Comparison of ENCODE assay signal across 1 cellular context in the genomic region with DNA sequence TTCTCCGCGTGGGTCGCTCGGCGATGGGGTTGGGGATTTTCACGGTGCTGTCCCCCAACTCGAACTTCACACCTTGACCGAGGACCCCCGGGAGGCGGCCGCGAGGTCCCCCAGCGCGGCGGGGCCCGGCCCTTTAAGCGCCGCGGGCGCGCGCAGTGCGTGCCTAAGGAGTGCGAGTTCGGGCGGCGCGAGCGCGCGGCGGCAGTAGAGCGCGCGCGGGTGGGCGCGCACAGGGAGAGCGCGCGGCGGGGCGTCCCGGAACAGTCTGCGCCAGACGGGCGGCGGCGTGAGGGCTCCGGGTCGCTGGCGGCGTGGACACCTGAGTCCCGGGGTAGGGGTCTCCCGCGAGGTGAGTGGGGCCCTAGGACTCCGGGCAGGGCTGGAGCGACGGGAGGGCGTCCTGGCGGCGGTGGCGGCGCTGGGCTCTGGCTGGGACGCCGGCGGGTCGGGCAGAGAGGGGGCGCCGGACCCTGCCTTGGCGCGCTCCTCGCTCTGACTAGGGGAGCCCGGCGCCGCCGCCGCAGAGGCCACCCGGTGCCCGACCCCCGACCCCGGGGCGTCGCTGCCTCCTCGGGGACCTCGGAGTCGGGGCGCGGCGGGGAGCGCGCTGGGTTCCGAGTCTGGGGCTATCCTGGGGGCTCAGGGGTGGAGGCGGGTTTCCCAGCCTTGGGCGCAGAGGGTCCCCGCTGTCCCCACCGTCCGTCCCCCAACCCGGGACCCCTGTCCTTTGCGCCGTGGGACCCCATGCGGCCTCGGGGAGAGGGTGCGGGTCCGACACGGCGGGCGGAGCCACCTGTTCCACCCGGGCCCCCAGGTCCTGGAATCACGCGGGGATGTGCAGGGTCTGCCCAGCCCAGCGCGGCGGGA.
A peak's percentile ranks its signal among the peaks of the same experiment; 100 is the strongest.
TF ChIP-seq lines count a peak whose summit lies in the region.

A gene with protein sequence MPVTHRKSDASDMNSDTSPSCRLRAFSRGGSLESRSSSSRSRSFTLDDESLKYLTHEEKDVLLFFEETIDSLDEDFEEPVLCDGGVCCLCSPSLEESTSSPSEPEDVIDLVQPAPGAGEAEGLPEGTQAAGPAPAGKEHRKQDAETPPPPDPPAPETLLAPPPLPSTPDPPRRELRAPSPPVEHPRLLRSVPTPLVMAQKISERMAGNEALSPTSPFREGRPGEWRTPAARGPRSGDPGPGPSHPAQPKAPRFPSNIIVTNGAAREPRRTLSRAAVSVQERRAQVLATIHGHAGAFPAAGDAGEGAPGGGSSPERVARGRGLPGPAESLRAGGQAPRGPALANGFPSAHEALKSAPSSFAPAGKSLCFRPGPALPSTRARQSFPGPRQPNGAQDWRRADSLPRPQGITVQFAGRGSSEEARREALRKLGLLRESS (plus strand): TSS at position 235 of the 867 bp plus-strand sequence. CDS start 28,722 bp downstream, outside the sequence.

TF ChIP-seq in HepG2, 621 proteins besides CTCF, POLR2A, EP300 and RAD21 (continued from another document and continues in another):
- TF ChIP-seq, protein P1, sequence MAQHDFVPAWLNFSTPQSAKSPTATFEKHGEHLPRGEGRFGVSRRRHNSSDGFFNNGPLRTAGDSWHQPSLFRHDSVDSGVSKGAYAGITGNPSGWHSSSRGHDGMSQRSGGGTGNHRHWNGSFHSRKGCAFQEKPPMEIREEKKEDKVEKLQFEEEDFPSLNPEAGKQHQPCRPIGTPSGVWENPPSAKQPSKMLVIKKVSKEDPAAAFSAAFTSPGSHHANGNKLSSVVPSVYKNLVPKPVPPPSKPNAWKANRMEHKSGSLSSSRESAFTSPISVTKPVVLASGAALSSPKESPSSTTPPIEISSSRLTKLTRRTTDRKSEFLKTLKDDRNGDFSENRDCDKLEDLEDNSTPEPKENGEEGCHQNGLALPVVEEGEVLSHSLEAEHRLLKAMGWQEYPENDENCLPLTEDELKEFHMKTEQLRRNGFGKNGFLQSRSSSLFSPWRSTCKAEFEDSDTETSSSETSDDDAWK (CRISPR knock-in tag; IDR thresholded peaks at IDR 0.05) = no peak
- TF ChIP-seq CBX5 (CRISPR knock-in tag; IDR thresholded peaks at IDR 0.05; ENCODE audit: borderline replicate concordance) (no peak), NCOA5 (CRISPR knock-in tag; IDR thresholded peaks at IDR 0.05) (no peak), ZNF776 (CRISPR knock-in tag; IDR thresholded peaks at IDR 0.05) (no peak), ZNF607 (CRISPR knock-in tag; IDR thresholded peaks at IDR 0.05; ENCODE audit: borderline replicate concordance) (no peak), SMC3 (IDR thresholded peaks at IDR 0.05; ENCODE audit: low read length) (no peak), PAF1 (CRISPR knock-in tag; IDR thresholded peaks at IDR 0.05) (no peak), KAT2B (IDR thresholded peaks at IDR 0.05; ENCODE audit: borderline replicate concordance, low read depth, low read length) (no peak), ZFX (CRISPR knock-in tag; IDR thresholded peaks at IDR 0.05; ENCODE audit: low read depth) (peak; percentile 39), ZNF557 (CRISPR knock-in tag; IDR thresholded peaks at IDR 0.05) (no peak), ZNF124 (CRISPR knock-in tag; IDR thresholded peaks at IDR 0.05) (no peak), CBX1 (IDR thresholded peaks at IDR 0.05; ENCODE audit: low read depth) (no peak), CREM (IDR thresholded peaks at IDR 0.05) (no peak), CREM (CRISPR knock-in tag; IDR thresholded peaks at IDR 0.05) (no peak), ZNF552 (CRISPR knock-in tag; IDR thresholded peaks at IDR 0.05; ENCODE audit: borderline replicate concordance) (no peak), DNMT3B (CRISPR knock-in tag; conservative IDR thresholded peaks at IDR 0.05) (no peak), MEF2D (CRISPR knock-in tag; IDR thresholded peaks at IDR 0.05) (no peak), SIX4 (CRISPR knock-in tag; IDR thresholded peaks at IDR 0.05) (no peak), KDM4B (CRISPR knock-in tag; IDR thresholded peaks at IDR 0.05) (no peak), ZNF530 (CRISPR knock-in tag; IDR thresholded peaks at IDR 0.05; ENCODE audit: low read depth) (no peak), HNRNPK (IDR thresholded peaks at IDR 0.05; ENCODE audit: low read depth, low read length, poor library complexity, severe bottlenecking) (no peak), FOXA1 (IDR thresholded peaks at IDR 0.05) (no peak), FOXA1 (CRISPR knock-in tag; IDR thresholded peaks at IDR 0.05) (no peak), ZNF264 (CRISPR knock-in tag; IDR thresholded peaks at IDR 0.05) (no peak), ZNF382 (CRISPR knock-in tag; IDR thresholded peaks at IDR 0.05; ENCODE audit: borderline replicate concordance) (no peak), RFX3 (CRISPR knock-in tag; IDR thresholded peaks at IDR 0.05) (no peak)
- TF ChIP-seq, protein P2, sequence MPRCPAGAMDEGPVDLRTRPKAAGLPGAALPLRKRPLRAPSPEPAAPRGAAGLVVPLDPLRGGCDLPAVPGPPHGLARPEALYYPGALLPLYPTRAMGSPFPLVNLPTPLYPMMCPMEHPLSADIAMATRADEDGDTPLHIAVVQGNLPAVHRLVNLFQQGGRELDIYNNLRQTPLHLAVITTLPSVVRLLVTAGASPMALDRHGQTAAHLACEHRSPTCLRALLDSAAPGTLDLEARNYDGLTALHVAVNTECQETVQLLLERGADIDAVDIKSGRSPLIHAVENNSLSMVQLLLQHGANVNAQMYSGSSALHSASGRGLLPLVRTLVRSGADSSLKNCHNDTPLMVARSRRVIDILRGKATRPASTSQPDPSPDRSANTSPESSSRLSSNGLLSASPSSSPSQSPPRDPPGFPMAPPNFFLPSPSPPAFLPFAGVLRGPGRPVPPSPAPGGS (CRISPR knock-in tag; IDR thresholded peaks at IDR 0.05) = peak; percentile 79; the same call in 1 of the 2 replicates
- TF ChIP-seq, protein P3, sequence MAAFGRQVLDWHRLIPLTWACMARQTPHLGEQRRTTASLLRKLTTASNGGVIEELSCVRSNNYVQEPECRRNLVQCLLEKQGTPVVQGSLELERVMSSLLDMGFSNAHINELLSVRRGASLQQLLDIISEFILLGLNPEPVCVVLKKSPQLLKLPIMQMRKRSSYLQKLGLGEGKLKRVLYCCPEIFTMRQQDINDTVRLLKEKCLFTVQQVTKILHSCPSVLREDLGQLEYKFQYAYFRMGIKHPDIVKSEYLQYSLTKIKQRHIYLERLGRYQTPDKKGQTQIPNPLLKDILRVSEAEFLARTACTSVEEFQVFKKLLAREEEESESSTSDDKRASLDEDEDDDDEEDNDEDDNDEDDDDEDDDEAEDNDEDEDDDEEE (CRISPR knock-in tag; IDR thresholded peaks at IDR 0.05) = no peak
- TF ChIP-seq, protein P4, sequence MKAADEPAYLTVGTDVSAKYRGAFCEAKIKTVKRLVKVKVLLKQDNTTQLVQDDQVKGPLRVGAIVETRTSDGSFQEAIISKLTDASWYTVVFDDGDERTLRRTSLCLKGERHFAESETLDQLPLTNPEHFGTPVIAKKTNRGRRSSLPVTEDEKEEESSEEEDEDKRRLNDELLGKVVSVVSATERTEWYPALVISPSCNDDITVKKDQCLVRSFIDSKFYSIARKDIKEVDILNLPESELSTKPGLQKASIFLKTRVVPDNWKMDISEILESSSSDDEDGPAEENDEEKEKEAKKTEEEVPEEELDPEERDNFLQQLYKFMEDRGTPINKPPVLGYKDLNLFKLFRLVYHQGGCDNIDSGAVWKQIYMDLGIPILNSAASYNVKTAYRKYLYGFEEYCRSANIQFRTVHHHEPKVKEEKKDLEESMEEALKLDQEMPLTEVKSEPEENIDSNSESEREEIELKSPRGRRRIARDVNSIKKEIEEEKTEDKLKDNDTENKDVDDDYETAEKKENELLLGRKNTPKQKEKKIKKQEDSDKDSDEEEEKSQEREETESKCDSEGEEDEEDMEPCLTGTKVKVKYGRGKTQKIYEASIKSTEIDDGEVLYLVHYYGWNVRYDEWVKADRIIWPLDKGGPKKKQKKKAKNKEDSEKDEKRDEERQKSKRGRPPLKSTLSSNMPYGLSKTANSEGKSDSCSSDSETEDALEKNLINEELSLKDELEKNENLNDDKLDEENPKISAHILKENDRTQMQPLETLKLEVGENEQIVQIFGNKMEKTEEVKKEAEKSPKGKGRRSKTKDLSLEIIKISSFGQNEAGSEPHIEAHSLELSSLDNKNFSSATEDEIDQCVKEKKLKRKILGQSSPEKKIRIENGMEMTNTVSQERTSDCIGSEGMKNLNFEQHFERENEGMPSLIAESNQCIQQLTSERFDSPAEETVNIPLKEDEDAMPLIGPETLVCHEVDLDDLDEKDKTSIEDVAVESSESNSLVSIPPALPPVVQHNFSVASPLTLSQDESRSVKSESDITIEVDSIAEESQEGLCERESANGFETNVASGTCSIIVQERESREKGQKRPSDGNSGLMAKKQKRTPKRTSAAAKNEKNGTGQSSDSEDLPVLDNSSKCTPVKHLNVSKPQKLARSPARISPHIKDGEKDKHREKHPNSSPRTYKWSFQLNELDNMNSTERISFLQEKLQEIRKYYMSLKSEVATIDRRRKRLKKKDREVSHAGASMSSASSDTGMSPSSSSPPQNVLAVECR (CRISPR knock-in tag; IDR thresholded peaks at IDR 0.05; ENCODE audit: borderline replicate concordance) = peak; percentile 74; the same call in 1 of the 2 replicates
- TF ChIP-seq, protein P5, sequence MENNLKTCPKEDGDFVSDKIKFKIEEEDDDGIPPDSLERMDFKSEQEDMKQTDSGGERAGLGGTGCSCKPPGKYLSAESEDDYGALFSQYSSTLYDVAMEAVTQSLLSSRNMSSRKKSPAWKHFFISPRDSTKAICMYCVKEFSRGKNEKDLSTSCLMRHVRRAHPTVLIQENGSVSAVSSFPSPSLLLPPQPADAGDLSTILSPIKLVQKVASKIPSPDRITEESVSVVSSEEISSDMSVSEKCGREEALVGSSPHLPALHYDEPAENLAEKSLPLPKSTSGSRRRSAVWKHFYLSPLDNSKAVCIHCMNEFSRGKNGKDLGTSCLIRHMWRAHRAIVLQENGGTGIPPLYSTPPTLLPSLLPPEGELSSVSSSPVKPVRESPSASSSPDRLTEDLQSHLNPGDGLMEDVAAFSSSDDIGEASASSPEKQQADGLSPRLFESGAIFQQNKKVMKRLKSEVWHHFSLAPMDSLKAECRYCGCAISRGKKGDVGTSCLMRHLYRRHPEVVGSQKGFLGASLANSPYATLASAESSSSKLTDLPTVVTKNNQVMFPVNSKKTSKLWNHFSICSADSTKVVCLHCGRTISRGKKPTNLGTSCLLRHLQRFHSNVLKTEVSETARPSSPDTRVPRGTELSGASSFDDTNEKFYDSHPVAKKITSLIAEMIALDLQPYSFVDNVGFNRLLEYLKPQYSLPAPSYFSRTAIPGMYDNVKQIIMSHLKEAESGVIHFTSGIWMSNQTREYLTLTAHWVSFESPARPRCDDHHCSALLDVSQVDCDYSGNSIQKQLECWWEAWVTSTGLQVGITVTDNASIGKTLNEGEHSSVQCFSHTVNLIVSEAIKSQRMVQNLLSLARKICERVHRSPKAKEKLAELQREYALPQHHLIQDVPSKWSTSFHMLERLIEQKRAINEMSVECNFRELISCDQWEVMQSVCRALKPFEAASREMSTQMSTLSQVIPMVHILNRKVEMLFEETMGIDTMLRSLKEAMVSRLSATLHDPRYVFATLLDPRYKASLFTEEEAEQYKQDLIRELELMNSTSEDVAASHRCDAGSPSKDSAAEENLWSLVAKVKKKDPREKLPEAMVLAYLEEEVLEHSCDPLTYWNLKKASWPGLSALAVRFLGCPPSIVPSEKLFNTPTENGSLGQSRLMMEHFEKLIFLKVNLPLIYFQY (CRISPR knock-in tag; IDR thresholded peaks at IDR 0.05; ENCODE audit: borderline replicate concordance) = peak; percentile 70; the same call in 1 of the 2 replicates
- TF ChIP-seq, protein P6, sequence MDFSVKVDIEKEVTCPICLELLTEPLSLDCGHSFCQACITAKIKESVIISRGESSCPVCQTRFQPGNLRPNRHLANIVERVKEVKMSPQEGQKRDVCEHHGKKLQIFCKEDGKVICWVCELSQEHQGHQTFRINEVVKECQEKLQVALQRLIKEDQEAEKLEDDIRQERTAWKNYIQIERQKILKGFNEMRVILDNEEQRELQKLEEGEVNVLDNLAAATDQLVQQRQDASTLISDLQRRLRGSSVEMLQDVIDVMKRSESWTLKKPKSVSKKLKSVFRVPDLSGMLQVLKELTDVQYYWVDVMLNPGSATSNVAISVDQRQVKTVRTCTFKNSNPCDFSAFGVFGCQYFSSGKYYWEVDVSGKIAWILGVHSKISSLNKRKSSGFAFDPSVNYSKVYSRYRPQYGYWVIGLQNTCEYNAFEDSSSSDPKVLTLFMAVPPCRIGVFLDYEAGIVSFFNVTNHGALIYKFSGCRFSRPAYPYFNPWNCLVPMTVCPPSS (IDR thresholded peaks at IDR 0.05) = no peak
- TF ChIP-seq, protein P7, sequence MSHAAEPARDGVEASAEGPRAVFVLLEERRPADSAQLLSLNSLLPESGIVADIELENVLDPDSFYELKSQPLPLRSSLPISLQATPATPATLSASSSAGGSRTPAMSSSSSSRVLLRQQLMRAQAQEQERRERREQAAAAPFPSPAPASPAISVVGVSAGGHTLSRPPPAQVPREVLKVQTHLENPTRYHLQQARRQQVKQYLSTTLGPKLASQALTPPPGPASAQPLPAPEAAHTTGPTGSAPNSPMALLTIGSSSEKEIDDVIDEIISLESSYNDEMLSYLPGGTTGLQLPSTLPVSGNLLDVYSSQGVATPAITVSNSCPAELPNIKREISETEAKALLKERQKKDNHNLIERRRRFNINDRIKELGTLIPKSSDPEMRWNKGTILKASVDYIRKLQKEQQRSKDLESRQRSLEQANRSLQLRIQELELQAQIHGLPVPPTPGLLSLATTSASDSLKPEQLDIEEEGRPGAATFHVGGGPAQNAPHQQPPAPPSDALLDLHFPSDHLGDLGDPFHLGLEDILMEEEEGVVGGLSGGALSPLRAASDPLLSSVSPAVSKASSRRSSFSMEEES (CRISPR knock-in tag; IDR thresholded peaks at IDR 0.05) = no peak
- TF ChIP-seq, protein P8, sequence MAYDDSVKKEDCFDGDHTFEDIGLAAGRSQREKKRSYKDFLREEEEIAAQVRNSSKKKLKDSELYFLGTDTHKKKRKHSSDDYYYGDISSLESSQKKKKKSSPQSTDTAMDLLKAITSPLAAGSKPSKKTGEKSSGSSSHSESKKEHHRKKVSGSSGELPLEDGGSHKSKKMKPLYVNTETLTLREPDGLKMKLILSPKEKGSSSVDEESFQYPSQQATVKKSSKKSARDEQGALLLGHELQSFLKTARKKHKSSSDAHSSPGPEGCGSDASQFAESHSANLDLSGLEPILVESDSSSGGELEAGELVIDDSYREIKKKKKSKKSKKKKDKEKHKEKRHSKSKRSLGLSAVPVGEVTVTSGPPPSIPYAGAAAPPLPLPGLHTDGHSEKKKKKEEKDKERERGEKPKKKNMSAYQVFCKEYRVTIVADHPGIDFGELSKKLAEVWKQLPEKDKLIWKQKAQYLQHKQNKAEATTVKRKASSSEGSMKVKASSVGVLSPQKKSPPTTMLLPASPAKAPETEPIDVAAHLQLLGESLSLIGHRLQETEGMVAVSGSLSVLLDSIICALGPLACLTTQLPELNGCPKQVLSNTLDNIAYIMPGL (CRISPR knock-in tag; IDR thresholded peaks at IDR 0.05; ENCODE audit: borderline replicate concordance in 1 of 2, low read depth in 1 of 2) = peak; percentile 74 to 86
